In the genomic region with DNA sequence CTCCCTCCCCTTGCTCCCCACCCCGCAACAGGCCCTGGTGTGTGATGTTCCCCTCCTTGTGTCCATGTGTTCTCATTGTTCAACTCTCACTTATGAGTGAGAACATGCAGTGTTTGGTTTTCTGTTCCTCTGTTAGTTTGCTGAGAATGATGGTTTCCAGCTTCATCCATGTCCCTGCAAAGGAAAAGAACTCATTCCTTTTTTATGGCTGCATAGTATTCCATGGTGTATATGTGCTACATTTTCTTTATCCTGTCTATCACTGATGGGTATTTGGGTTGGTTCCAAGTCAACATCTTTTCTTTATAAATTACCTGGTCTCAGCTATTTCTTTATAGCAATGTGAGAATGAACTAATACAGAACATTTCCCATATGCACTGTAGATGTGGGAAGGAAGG, we compare ENCODE assay signal across 1 cellular context. TPM values are rescaled to one million over a fixed set of nuclear protein-coding genes. Genes with fewer than 3 reads are reported as not detected.
"Had no signal": no experiment of that assay in that cellular context is flagged by ENCODE, and none has a peak within 500 bp of the region (broad histone marks: within the 10 kb centered on the region; RNA-seq: fewer than 3 reads in every experiment).

No MANE protein-coding gene starts in this region.

RNA-seq across cellular contexts. Expression of a gene that starts 35.6 kb away (rescaled TPM):
- total RNA-seq: ascending aorta had no signal
